22 cellular contexts compared by ENCODE assay signal in genomic region chr1:215160351-215160750, GRCh38.
A peak's percentile ranks its signal among the peaks of the same experiment; 100 is the strongest.
DNase-seq lines count a peak whose midpoint lies in the region; TF ChIP-seq lines count a peak whose summit lies in the region.
"Had no signal": no experiment of that assay in that cellular context is flagged by ENCODE, and none has a peak within 500 bp of the region (broad histone marks: within the 10 kb centered on the region; RNA-seq: fewer than 3 reads in every experiment).

No MANE protein-coding gene starts in this region.

- CTCF ChIA-PET in OCI-LY7 (lab: Charles Lee; ENCODE audit: unreplicated experiment), result no interaction called here

- peaks cover 35% of the 10 kb centered on the region for H3K9me3 Mint-ChIP-seq in HFFc6
- no peaks in the 10 kb centered on the region for H3K9me3 Mint-ChIP-seq in activated T-helper 2 cell treated with anti-CD3 and anti-CD28 coated beads, Interferon-gamma antibody, Interleukin-2, Interleukin-4, amounts not matched to agents 10 μg/mL and 5 μg/mL and 100 μg/mL, durations not matched to agents 14 hours and 24 hours and 36 hours

- TF ChIP-seq CTCF in HFFc6 (IDR thresholded peaks at IDR 0.05) (no peak), astrocyte of the spinal cord (IDR thresholded peaks at IDR 0.05; ENCODE audit: low read depth, low read length) (no peak), osteoblast (IDR thresholded peaks at IDR 0.05; ENCODE audit: extremely low read depth, low read depth, low read length) (no peak), OCI-LY7 (conservative IDR thresholded peaks at IDR 0.05; ENCODE audit: low read length) (no peak)

- H3K4me3 ChIP-seq in astrocyte of the spinal cord (ENCODE audit: low read depth, low read length), result no peak overlapping the region
- no peak overlapping the region for H3K4me3 ChIP-seq in osteoblast (ENCODE audit: insufficient read depth, low read length)
- no peak overlapping the region for H3K4me3 ChIP-seq in OCI-LY7 (ENCODE audit: low read depth, low read length, poor library complexity, severe bottlenecking)
- H3K4me3 ChIP-seq: breast epithelium, sigmoid colon, tibial artery had no signal

- H3K27me3 ChIP-seq in osteoblast (ENCODE audit: insufficient read depth, low read length), result no peaks in the 10 kb centered on the region
- H3K27me3 ChIP-seq: breast epithelium, sigmoid colon, tibial artery had no signal

- no peaks in the 10 kb centered on the region for H3K9me3 ChIP-seq in osteoblast (ENCODE audit: low read depth, low read length)
- H3K9me3 ChIP-seq in OCI-LY7 (ENCODE audit: low read length), result no peaks in the 10 kb centered on the region
- H3K9me3 ChIP-seq: tibial artery had no signal

- H3K27me3 Mint-ChIP-seq in HFFc6 (ENCODE audit: insufficient read depth), result peaks cover 4% of the 10 kb centered on the region
- no peaks in the 10 kb centered on the region for H3K27me3 Mint-ChIP-seq in activated T-helper 2 cell treated with anti-CD3 and anti-CD28 coated beads, Interferon-gamma antibody, Interleukin-2, Interleukin-4, amounts not matched to agents 10 μg/mL and 5 μg/mL and 100 μg/mL, durations not matched to agents 14 hours and 24 hours and 36 hours (ENCODE audit: low read depth)
- H3K27me3 Mint-ChIP-seq: activated T-helper 17 cell treated with anti-CD3 and anti-CD28 coated beads, Interleukin-2, amount 50 U/mL, for 72 hours; T-helper 17 cell had no signal

- H3K36me3 ChIP-seq in osteoblast (ENCODE audit: insufficient read depth, low read length) (no peaks in the 10 kb centered on the region), OCI-LY7 (ENCODE audit: insufficient read depth, low read length) (no peaks in the 10 kb centered on the region)
- H3K36me3 ChIP-seq: breast epithelium, sigmoid colon, tibial artery had no signal

- in situ Hi-C loops in astrocyte of the spinal cord (cut with HindIII; ENCODE audit: low sequenced_read_pairs), result no loop called here

- intact Hi-C loops in activated T-helper 2 cell treated with anti-CD3 and anti-CD28 coated beads, Interferon-gamma antibody, Interleukin-2, Interleukin-4, amounts not matched to agents 10 μg/mL and 5 μg/mL and 100 μg/mL, durations not matched to agents 14 hours and 24 hours and 36 hours (cut with micrococcal nuclease), result no loop called here
- intact Hi-C loops in OCI-LY7 (cut with micrococcal nuclease; ENCODE audit: unreplicated experiment), result no loop called here

- peak overlapping the region; percentile 30; the same call in 1 of the 2 replicates for H3K4me3 Mint-ChIP-seq in HFFc6
- H3K4me3 Mint-ChIP-seq in activated T-helper 2 cell treated with anti-CD3 and anti-CD28 coated beads, Interferon-gamma antibody, Interleukin-2, Interleukin-4, amounts not matched to agents 10 μg/mL and 5 μg/mL and 100 μg/mL, durations not matched to agents 14 hours and 24 hours and 36 hours (ENCODE audit: low read depth), result no peak overlapping the region
- H3K4me3 Mint-ChIP-seq: activated T-helper 17 cell treated with anti-CD3 and anti-CD28 coated beads, Interleukin-2, amount 50 U/mL, for 72 hours; CD14-positive monocyte; T-helper 17 cell had no signal

- H4K20me1 ChIP-seq in osteoblast (ENCODE audit: insufficient read depth, low read length) (no peaks in the 10 kb centered on the region), OCI-LY7 (ENCODE audit: insufficient read depth, low read length) (no peaks in the 10 kb centered on the region)

- POLR2A ChIA-PET in OCI-LY7 (lab: Charles Lee), result no interaction called here

- peaks cover 45% of the 10 kb centered on the region for H3K36me3 Mint-ChIP-seq in HFFc6 (ENCODE audit: low read depth)
- H3K36me3 Mint-ChIP-seq in activated T-helper 2 cell treated with anti-CD3 and anti-CD28 coated beads, Interferon-gamma antibody, Interleukin-2, Interleukin-4, amounts not matched to agents 10 μg/mL and 5 μg/mL and 100 μg/mL, durations not matched to agents 14 hours and 24 hours and 36 hours (ENCODE audit: low read depth), result no peaks in the 10 kb centered on the region
- H3K36me3 Mint-ChIP-seq: CD14-positive monocyte had no signal

- peaks cover 7% of the 10 kb centered on the region for H3K4me1 ChIP-seq in osteoblast (ENCODE audit: insufficient read depth, low read length)
- no peaks in the 10 kb centered on the region for H3K4me1 ChIP-seq in OCI-LY7 (ENCODE audit: insufficient read depth, low read length, poor library complexity, severe bottlenecking)
- H3K4me1 ChIP-seq: breast epithelium, sigmoid colon, tibial artery had no signal

- peaks cover 68% of the 10 kb centered on the region for H3K4me1 Mint-ChIP-seq in HFFc6 (ENCODE audit: low read depth)
- no peaks in the 10 kb centered on the region for H3K4me1 Mint-ChIP-seq in activated T-helper 2 cell treated with anti-CD3 and anti-CD28 coated beads, Interferon-gamma antibody, Interleukin-2, Interleukin-4, amounts not matched to agents 10 μg/mL and 5 μg/mL and 100 μg/mL, durations not matched to agents 14 hours and 24 hours and 36 hours (ENCODE audit: low read depth)
- H3K4me1 Mint-ChIP-seq: activated T-helper 17 cell treated with anti-CD3 and anti-CD28 coated beads, Interleukin-2, amount 50 U/mL, for 72 hours; CD14-positive monocyte; T-helper 17 cell had no signal

- H3K79me2 ChIP-seq in osteoblast (ENCODE audit: insufficient read depth, low read length), result peaks cover 73% of the 10 kb centered on the region
- H3K79me2 ChIP-seq in OCI-LY7 (ENCODE audit: insufficient read depth, low read depth, low read length), result no peaks in the 10 kb centered on the region

- peak overlapping the region; percentile 67 for H3K27ac Mint-ChIP-seq in HFFc6
- no peak overlapping the region for H3K27ac Mint-ChIP-seq in activated T-helper 2 cell treated with anti-CD3 and anti-CD28 coated beads, Interferon-gamma antibody, Interleukin-2, Interleukin-4, amounts not matched to agents 10 μg/mL and 5 μg/mL and 100 μg/mL, durations not matched to agents 14 hours and 24 hours and 36 hours
- H3K27ac Mint-ChIP-seq: activated T-helper 17 cell treated with anti-CD3 and anti-CD28 coated beads, Interleukin-2, amount 50 U/mL, for 72 hours; CD14-positive monocyte; T-helper 17 cell had no signal

- no TSS peak for BruUV-seq in OCI-LY7 (replicated peaks; lab: Mats Ljungman, UMichigan)

- H2AFZ ChIP-seq in osteoblast (ENCODE audit: low read length) (no peak overlapping the region), OCI-LY7 (ENCODE audit: low read length) (no peak overlapping the region)

- peak overlapping the region; percentile 57 for H3K27ac ChIP-seq in osteoblast (ENCODE audit: low read depth, low read length)
- no peak overlapping the region for H3K27ac ChIP-seq in OCI-LY7 (ENCODE audit: low read depth, low read length, poor library complexity, severe bottlenecking)
- H3K27ac ChIP-seq: breast epithelium, sigmoid colon, tibial artery had no signal

- H3K4me2 ChIP-seq in osteoblast (ENCODE audit: insufficient read depth, low read length) (no peak overlapping the region), OCI-LY7 (ENCODE audit: low read length) (no peak overlapping the region)

- DNase-seq in EH (ENCODE audit: low read depth) (peak; percentile 56), HFFc6 (peak; percentile 57), astrocyte of the spinal cord (ENCODE audit: low read depth, low spot score) (peak; percentile 14), osteoblast (ENCODE audit: insufficient read length, low spot score, missing footprints) (peak; percentile 71), OCI-M1 (lab: John Stamatoyannopoulos, UW) (no peak), OCI-LY7 (ENCODE audit: low spot score) (no peak)
- no peak for DNase-seq in activated T-helper 2 cell treated with anti-CD3 and anti-CD28 coated beads, Interferon-gamma antibody, Interleukin-2, Interleukin-4, amounts not matched to agents 10 μg/mL and 5 μg/mL and 100 μg/mL, durations not matched to agents 14 hours and 24 hours and 36 hours (ENCODE audit: low spot score)
- DNase-seq: activated naive CD4-positive, alpha-beta T cell treated with anti-CD3 and anti-CD28 coated beads, Interleukin-2, amount 50 U/mL, for 16 hours; amniotic stem cell; Calu3; DMS79 treated with DMSO at 0.1 percent for 48 hours; GOT3; head of caudate nucleus; NCI-H1930; NCI-H510A treated with DMSO at 0.1 percent for 48 hours; sigmoid colon; stimulated activated CD4-positive, alpha-beta T cell treated with anti-CD3 and anti-CD28 coated beads, Interleukin-4, amount 100 ng/mL, for 24 hours; T-helper 17 cell; tibial artery had no signal

- H3K9me2 ChIP-seq in OCI-LY7 (ENCODE audit: insufficient read depth, low read length), result no peaks in the 10 kb centered on the region

Comparison
In these comparisons a context has a peak if more than half of its experiments do, and no peak if none do; other contexts are left out.
1. DNase-seq: peak in EH (single experiment), HFFc6 (single experiment), astrocyte of the spinal cord (single experiment) and osteoblast (single experiment); none in activated T-helper 2 cell treated with anti-CD3 and anti-CD28 coated beads, Interferon-gamma antibody, Interleukin-2, Interleukin-4, amounts not matched to agents 10 μg/mL and 5 μg/mL and 100 μg/mL, durations not matched to agents 14 hours and 24 hours and 36 hours (single experiment), OCI-M1 (single experiment) and OCI-LY7 (single experiment).